8 cellular contexts compared by ENCODE assay signal in the genomic region with DNA sequence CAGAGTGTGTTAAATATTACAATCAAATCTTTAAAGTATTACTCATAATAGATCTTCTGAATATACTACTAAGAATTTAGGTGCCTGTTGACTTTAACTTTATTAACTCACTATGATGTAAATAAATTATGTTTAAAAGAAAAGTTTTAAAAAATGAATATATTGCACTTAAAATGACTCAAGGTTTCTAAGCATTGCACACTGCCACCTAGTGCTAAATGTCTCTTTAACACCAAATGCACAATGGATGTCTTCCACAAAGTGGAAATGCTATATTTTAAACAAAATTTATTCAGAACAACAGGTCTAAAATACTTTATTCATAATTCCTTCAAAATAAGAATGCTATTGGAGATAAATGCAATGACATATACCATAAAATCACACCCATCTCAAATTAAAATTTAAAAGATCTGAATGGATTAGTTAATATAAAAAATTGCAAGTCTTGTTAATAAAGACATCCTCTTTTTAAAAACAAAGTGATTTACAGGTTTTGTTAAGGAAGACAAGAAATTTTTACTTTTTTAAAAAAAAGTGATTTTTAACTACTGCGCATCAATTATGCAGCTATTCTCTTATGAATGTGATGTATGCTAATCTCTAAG. TPM values are rescaled to one million over a fixed set of nuclear protein-coding genes. Genes with fewer than 3 reads are reported as not detected.
DNase-seq lines count a peak whose midpoint lies in the region; ATAC-seq and TF ChIP-seq lines count a peak whose summit lies in the region.

No MANE protein-coding gene starts in this region.

- H3K9me3 ChIP-seq in HCT116 (ENCODE audit: control insufficient read depth in 1 of 2, insufficient read depth in 1 of 2, low read depth in 1 of 2, low read length in 2 of 2) = no peaks in the 10 kb centered on the region
- H3K9me3 ChIP-seq in RWPE2 (ENCODE audit: severe bottlenecking) = no peaks in the 10 kb centered on the region
- H3K9me3 ChIP-seq in tibial artery = no peaks in the 10 kb centered on the region

- H3K27ac ChIP-seq in HCT116 (ENCODE audit: low read depth, low read length) (no peak overlapping the region), RWPE2 (ENCODE audit: poor library complexity, severe bottlenecking) (no peak overlapping the region), tibial artery (no peak overlapping the region)

- RAD21 ChIA-PET in HCT116 (lab: Charles Lee; ENCODE audit: low non-redundant PET in 1 of 2, low total read pairs in 2 of 2, uncharacterized antibody in 2 of 2, unreplicated experiment in 2 of 2) = no interaction called here

- ATAC-seq in HCT116 = no peak
- no peak for ATAC-seq in RWPE2 (ENCODE audit: low read depth)
- no peak for ATAC-seq in GM18861 (IDR thresholded peaks at IDR 0.05; ENCODE audit: unreplicated experiment)

- H3K36me3 ChIP-seq in HCT116 (ENCODE audit: control insufficient read depth in 1 of 2, insufficient read depth in 2 of 2, low read length in 2 of 2) (no peaks in the 10 kb centered on the region), RWPE2 (ENCODE audit: low read depth) (no peaks in the 10 kb centered on the region), tibial artery (no peaks in the 10 kb centered on the region)

- no peaks in the 10 kb centered on the region for H4K20me1 ChIP-seq in HCT116 (ENCODE audit: insufficient read depth)

- no peak overlapping the region for H3K9ac ChIP-seq in HCT116 (ENCODE audit: low read length)

- no peak overlapping the region for H2AFZ ChIP-seq in HCT116 (ENCODE audit: low read depth, low read length, poor library complexity, severe bottlenecking)

- TF ChIP-seq CTCF in AG09319 (IDR thresholded peaks at IDR 0.05; ENCODE audit: low read depth, low read length) (peak; percentile 67), HCT116 (IDR thresholded peaks at IDR 0.05 in 2 of 3, conservative IDR thresholded peaks at IDR 0.05 in 1 of 3; ENCODE audit: borderline replicate concordance in 1 of 3, insufficient read depth in 1 of 3, low read depth in 2 of 3, low read length in 2 of 3) (peak; percentile 60 to 65 (median 62); a peak in 5 of 6 replicates), RWPE2 (IDR thresholded peaks at IDR 0.05; ENCODE audit: poor library complexity, severe bottlenecking) (peak; percentile 94), tibial artery (IDR thresholded peaks at IDR 0.05) (peak; percentile 48 to 73)

- no peaks in the 10 kb centered on the region for H3K27me3 ChIP-seq in HCT116 (ENCODE audit: insufficient read depth, low read length)
- H3K27me3 ChIP-seq in RWPE2 (ENCODE audit: insufficient read depth, poor library complexity, severe bottlenecking) = no peaks in the 10 kb centered on the region
- peaks cover 0 to under 1% of the 10 kb centered on the region in 2 donors for H3K27me3 ChIP-seq in tibial artery

- no TSS peak for BruUV-seq in HCT116 (replicated peaks; lab: Mats Ljungman, UMichigan)

- CTCF ChIA-PET in HCT116 (lab: Charles Lee) = interaction anchor here (1.3 kb wide), 1 partner anchor 10 kb away, joined by 3 read pairs; no protein-coding TSS in a partner anchor

- no peak overlapping the region for H3K4me2 ChIP-seq in HCT116 (ENCODE audit: low read length)

- intact Hi-C loops in HCT116 (cut with micrococcal nuclease) = loop anchor here (10.0 kb wide), 2 partner anchors 1126 to 1976 kb away; no protein-coding TSS in a partner anchor
- intact Hi-C loops in tibial artery (cut with DNase I; ENCODE audit: low total_unique reads) = loop anchor here (10.0 kb wide), 2 partner anchors 486 to 1496 kb away; no protein-coding TSS in a partner anchor

- no peaks in the 10 kb centered on the region for H3K79me2 ChIP-seq in HCT116 (ENCODE audit: insufficient read depth, low read length)

- H3K9me2 ChIP-seq in HCT116 (ENCODE audit: insufficient read depth) = no peaks in the 10 kb centered on the region

- H3K4me1 ChIP-seq in HCT116 (ENCODE audit: control insufficient read depth in 1 of 2, insufficient read depth in 2 of 2, low read length in 2 of 2) (peaks cover 7 to 14% of the 10 kb centered on the region in 2 experiments; a peak in 2 of 4 replicates), RWPE2 (ENCODE audit: insufficient read depth, poor library complexity, severe bottlenecking) (no peaks in the 10 kb centered on the region), tibial artery (peaks cover 0 to 16% (median 1%) of the 10 kb centered on the region in 4 donors)

- peak; percentile 79 for TF ChIP-seq RAD21 in HCT116 (IDR thresholded peaks at IDR 0.05; ENCODE audit: low read depth)

- POLR2A ChIA-PET in HCT116 (lab: Charles Lee) = no interaction called here

- TF ChIP-seq POLR2A in HCT116 (IDR thresholded peaks at IDR 0.05; ENCODE audit: borderline replicate concordance, extremely low read depth, insufficient read depth, insufficient read length) = no peak

- H3K4me3 ChIP-seq in HCT116 (replicated peaks in 1 of 2; ENCODE audit: low read depth in 1 of 2, low read length in 2 of 2) = no peak overlapping the region
- H3K4me3 ChIP-seq in RWPE2 (ENCODE audit: severe bottlenecking) = no peak overlapping the region
- H3K4me3 ChIP-seq in tibial artery = no peak overlapping the region

- no peak for DNase-seq in AG09319 (ENCODE audit: extremely low read depth, low read depth)
- peak; percentile 38 for DNase-seq in HCT116 (ENCODE audit: low read depth, low spot score)
- DNase-seq in RWPE2 (ENCODE audit: low spot score) = no peak
- peak; percentile 42 for DNase-seq in fibroblast of the conjunctiva (ENCODE audit: low read depth)
- no peak for DNase-seq in tibial artery
- DNase-seq in cerebellar nuclear complex (lab: John Stamatoyannopoulos, UW) = no peak
- DNase-seq in activated effector memory CD4-positive, alpha-beta T cell treated with anti-CD3 and anti-CD28 coated beads, Interleukin-2, amount 50 U/mL, for 16 hours = no peak

TF ChIP-seq in HCT116, 20 proteins besides CTCF, POLR2A, EP300 and RAD21:
- TF ChIP-seq TCF7L2 (IDR thresholded peaks at IDR 0.05; ENCODE audit: borderline replicate concordance, extremely low read depth, insufficient read depth, insufficient read length) = no peak
- no peak for TF ChIP-seq EZH2phosphoT487 (IDR thresholded peaks at IDR 0.05; ENCODE audit: borderline replicate concordance)

RNA-seq across cellular contexts. Expression of a gene that starts 5.5 kb away (rescaled TPM):
- 14.3 TPM for total RNA-seq in HCT116 (2021; ENCODE audit: unreplicated experiment)
- 7.8 and 9.8 TPM in 2 replicates for polyA plus RNA-seq in HCT116 (2012)

Comparison
In these comparisons a context has a peak if more than half of its experiments do, and no peak if none do; other contexts are left out.
1. DNase-seq: peak in HCT116 (single experiment) and fibroblast of the conjunctiva (single experiment); none in AG09319 (single experiment), RWPE2 (single experiment), tibial artery (0 of 2), cerebellar nuclear complex (0 of 2) and activated effector memory CD4-positive, alpha-beta T cell treated with anti-CD3 and anti-CD28 coated beads, Interleukin-2, amount 50 U/mL, for 16 hours (single experiment).
2. Peak in every context shown above with its lines, with median percentiles within 50 percentile points of each other: CTCF ChIP-seq.